In the genomic region with DNA sequence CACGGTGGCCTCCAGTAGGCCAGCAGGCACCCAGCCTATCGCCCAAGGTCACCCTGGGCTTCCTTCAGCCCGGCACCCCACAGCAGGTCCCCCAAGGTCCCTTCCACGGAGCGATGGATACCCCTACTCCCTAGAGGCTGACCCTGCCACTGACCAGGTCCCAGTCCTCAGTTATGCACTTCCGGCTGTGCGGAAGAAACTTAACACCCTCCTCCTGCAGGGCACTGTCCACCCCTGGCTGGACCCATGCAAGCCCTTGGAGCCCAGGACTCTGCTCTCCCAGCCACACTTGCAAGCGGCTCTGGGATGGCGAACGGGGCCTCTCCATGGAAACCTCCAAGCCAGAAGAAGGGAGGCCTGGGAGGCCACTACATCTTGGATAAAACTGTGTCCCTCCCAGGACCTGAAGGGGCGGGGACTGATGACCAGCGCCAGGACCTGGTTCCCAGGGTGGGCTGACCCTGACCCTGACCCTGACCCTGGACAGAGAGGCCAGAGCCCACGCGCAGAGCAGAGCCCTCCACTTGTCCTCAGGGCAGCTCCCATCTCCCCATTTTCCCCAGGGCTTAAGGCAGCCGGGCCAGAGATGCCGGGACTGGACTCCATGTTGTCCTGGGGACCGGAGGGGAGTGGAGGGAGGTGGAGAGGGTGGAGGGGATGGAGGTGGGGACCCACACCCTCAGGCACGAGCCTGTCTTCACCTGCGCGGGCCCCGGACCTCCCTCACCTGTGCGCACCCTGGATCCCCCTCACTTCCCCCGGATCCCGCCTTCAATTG, we compare ENCODE assay signal across 9 cellular contexts. TPM values are rescaled to one million over a fixed set of nuclear protein-coding genes. Genes with fewer than 3 reads are reported as not detected.
DNase-seq lines count a peak whose midpoint lies in the region; ATAC-seq, FAIRE-seq and TF ChIP-seq lines count a peak whose summit lies in the region.
"Had no signal": no experiment of that assay in that cellular context is flagged by ENCODE, and none has a peak within 500 bp of the region (broad histone marks: within the 10 kb centered on the region; RNA-seq: fewer than 3 reads in every experiment).

No MANE protein-coding gene starts in this region.

- no peak for TF ChIP-seq CTCF in bronchial epithelial cell (IDR thresholded peaks at IDR 0.05; ENCODE audit: insufficient read depth, low read length, severe bottlenecking)

- H3K79me2 ChIP-seq in ACC112 (ENCODE audit: control insufficient read depth, insufficient read depth, low read length, unreplicated experiment): peaks cover 5% of the 10 kb centered on the region

- H2AFZ ChIP-seq in ACC112 (ENCODE audit: low read length, unreplicated experiment): peak overlapping the region; percentile 83

- H3K9me3 ChIP-seq in mucosa of rectum (ENCODE audit: control insufficient read depth in 2 of 2, low read length in 2 of 2): no peaks in the 10 kb centered on the region

- no peak for DNase-seq in bronchial epithelial cell (ENCODE audit: low read depth)
- DNase-seq in HPDE6-E6E7 (ENCODE audit: extremely low spot score): no peak
- no peak for DNase-seq in kidney tubule cell (ENCODE audit: low spot score)
- no peak for DNase-seq in glomerular visceral epithelial cell (ENCODE audit: extremely low spot score)
- no peak for DNase-seq in cerebellum (ENCODE audit: low spot score)

- no peak for FAIRE-seq in bronchial epithelial cell (lab: Jason Lieb, UNC)

- H3K4me3 ChIP-seq in ACC112 (ENCODE audit: low read depth, low read length) (peak overlapping the region; percentile 94), bronchial epithelial cell (ENCODE audit: low read depth, low read length) (peak overlapping the region; percentile 75), mucosa of rectum (ENCODE audit: low read length in 2 of 2) (peak overlapping the region; percentile 67 to 79)

- peak overlapping the region; percentile 52 to 82 for H3K9ac ChIP-seq in mucosa of rectum (ENCODE audit: low read depth in 1 of 2, low read length in 2 of 2)

- peak; percentile 0 for ATAC-seq in HG03442 (IDR thresholded peaks at IDR 0.05; ENCODE audit: unreplicated experiment)

- H3K36me3 ChIP-seq in ACC112 (ENCODE audit: insufficient read depth, low read length) (no peaks in the 10 kb centered on the region), bronchial epithelial cell (ENCODE audit: control insufficient read depth, insufficient read depth, low read length) (no peaks in the 10 kb centered on the region), mucosa of rectum (ENCODE audit: control insufficient read depth in 2 of 2, insufficient read depth in 2 of 2, low read length in 2 of 2) (no peaks in the 10 kb centered on the region)

- H3K27ac ChIP-seq in ACC112 (ENCODE audit: low read depth, low read length) (no peak overlapping the region), mucosa of rectum (ENCODE audit: low read depth in 2 of 2, low read length in 2 of 2) (no peak overlapping the region)

- H3K4me1 ChIP-seq in ACC112 (ENCODE audit: control insufficient read depth, insufficient read depth, low read length, unreplicated experiment) (peaks cover 8% of the 10 kb centered on the region), mucosa of rectum (ENCODE audit: control insufficient read depth in 2 of 2, insufficient read depth in 2 of 2, low read length in 2 of 2) (peaks cover 18 to 21% of the 10 kb centered on the region in 2 donors)

- H3K27me3 ChIP-seq in ACC112 (ENCODE audit: insufficient read depth, low read length): no peaks in the 10 kb centered on the region
- H3K27me3 ChIP-seq in bronchial epithelial cell (ENCODE audit: control insufficient read depth, insufficient read depth, low read length): no peaks in the 10 kb centered on the region
- no peaks in the 10 kb centered on the region for H3K27me3 ChIP-seq in mucosa of rectum (ENCODE audit: control insufficient read depth in 2 of 2, insufficient read depth in 2 of 2, low read length in 2 of 2)

RNA-seq across cellular contexts. Expression of gene CEP131, which starts 0.7 kb away (rescaled TPM):
- total RNA-seq in bronchial epithelial cell (7.9 and 9.2 TPM in 2 replicates), cerebellum (13.3 TPM)

RNA-seq across cellular contexts. Expression of gene TEPSIN, which starts 16.8 kb away (rescaled TPM):
- 5.8 and 7.8 TPM in 2 replicates for total RNA-seq in bronchial epithelial cell
- 9.8 TPM for total RNA-seq in cerebellum

RNA-seq across cellular contexts. Expression of gene NDUFAF8, which starts 17.1 kb away (rescaled TPM):
- total RNA-seq in bronchial epithelial cell: 31.6 and 49.2 TPM in 2 replicates
- total RNA-seq in cerebellum: 15.7 TPM

RNA-seq across cellular contexts. Expression of gene AATK, which starts 56.0 kb away (rescaled TPM):
- total RNA-seq in bronchial epithelial cell (0.51 and 0.79 TPM in 2 replicates), cerebellum (7.3 TPM)

RNA-seq across cellular contexts. Expression of gene PVALEF, which starts 56.7 kb away (rescaled TPM):
- total RNA-seq in bronchial epithelial cell: not detected in 2 replicates
- not detected for total RNA-seq in cerebellum
- total RNA-seq: temporal lobe had no signal
